1 cellular context compared by ENCODE assay signal in the genomic region with DNA sequence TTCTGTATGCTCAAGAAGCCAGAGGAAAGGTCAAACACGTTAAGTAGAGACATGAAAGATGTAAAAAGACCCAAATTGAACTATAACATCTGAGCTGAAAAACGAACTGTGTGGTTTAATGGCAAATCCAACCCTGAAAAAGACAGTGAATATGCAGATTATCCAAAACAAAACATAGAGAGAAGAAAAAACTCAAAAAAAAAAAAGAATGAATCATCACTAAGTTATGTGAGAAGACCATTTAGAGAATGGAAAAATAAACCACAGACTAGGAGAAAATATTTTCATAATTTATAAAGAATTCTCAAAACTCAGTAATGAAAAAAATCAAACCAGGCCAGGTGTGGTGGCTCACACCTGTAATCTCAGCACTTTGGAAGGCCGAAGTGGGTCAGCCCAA.
TF ChIP-seq lines count a peak whose summit lies in the region.

No MANE protein-coding gene starts in this region.

TF ChIP-seq in IMR-90, 13 proteins besides CTCF, POLR2A, EP300 and RAD21:
- TF ChIP-seq BHLHE40 (IDR thresholded peaks at IDR 0.05; ENCODE audit: low read depth, low read length) (no peak), FOS (IDR thresholded peaks at IDR 0.05; ENCODE audit: low read depth, low read length) (peak; percentile 8; the same call in 1 of the 2 replicates), MXI1 (IDR thresholded peaks at IDR 0.05; ENCODE audit: borderline replicate concordance, low read depth, low read length) (no peak), SMC3 (IDR thresholded peaks at IDR 0.05; ENCODE audit: low read depth, low read length) (no peak), CHD1 (IDR thresholded peaks at IDR 0.05; ENCODE audit: low read depth, low read length) (no peak), NFE2L2 (IDR thresholded peaks at IDR 0.05; ENCODE audit: low read depth, low read length) (no peak)
